Comparison of ENCODE assay signal across 15 cellular contexts in the genomic region with DNA sequence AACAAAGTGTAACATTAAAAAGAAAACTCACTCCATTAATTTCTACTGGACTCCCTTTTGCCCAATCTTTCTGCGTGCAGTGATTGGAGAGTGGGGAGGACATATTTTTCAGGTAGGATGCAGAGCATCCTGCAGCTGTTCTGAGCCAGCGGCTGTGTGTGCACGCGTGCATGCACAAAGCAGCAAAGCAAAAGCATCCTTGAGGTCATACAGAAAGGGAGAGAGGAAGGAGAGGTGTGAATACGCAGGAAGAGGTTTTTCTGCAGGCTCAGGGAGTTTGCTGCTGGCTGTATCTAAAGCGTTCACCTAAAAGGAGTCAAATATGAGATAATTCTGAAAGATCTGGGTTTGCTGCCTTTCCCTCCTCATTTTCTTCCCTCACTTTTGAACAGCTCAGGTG.
DNase-seq lines count a peak whose midpoint lies in the region; ATAC-seq and TF ChIP-seq lines count a peak whose summit lies in the region.
"Had no signal": no experiment of that assay in that cellular context is flagged by ENCODE, and none has a peak within 500 bp of the region (broad histone marks: within the 10 kb centered on the region; RNA-seq: fewer than 3 reads in every experiment).

No MANE protein-coding gene starts in this region.

- H3K27me3 Mint-ChIP-seq in CD4-positive, alpha-beta T cell, result no peaks in the 10 kb centered on the region
- no peaks in the 10 kb centered on the region for H3K27me3 Mint-ChIP-seq in CD8-positive, alpha-beta memory T cell
- H3K27me3 Mint-ChIP-seq in activated T-helper 1 cell treated with anti-CD3 and anti-CD28 coated beads, Interleukin-12 subunit alpha, Interleukin-12 subunit beta, Interleukin-2, Interleukin-4 antibody, amounts not matched to agents 30 ng/mL and 10 ng/mL and 1 ng/mL, durations not matched to agents 14 hours and 24 hours and 36 hours (ENCODE audit: insufficient read depth), result no peaks in the 10 kb centered on the region
- no peaks in the 10 kb centered on the region for H3K27me3 Mint-ChIP-seq in type B pancreatic cell

- ATAC-seq in CD4-positive, alpha-beta T cell (ENCODE audit: poor library complexity), result peak; percentile 54
- ATAC-seq in HG03432 (IDR thresholded peaks at IDR 0.05; ENCODE audit: unreplicated experiment), result no peak
- ATAC-seq: left lung, SK-N-SH treated with all-trans-retinoic acid at 6 μM for 48 hours had no signal

- TF ChIP-seq CTCF in CD4-positive, alpha-beta T cell (IDR thresholded peaks at IDR 0.05), result no peak
- no peak for TF ChIP-seq CTCF in type B pancreatic cell (conservative IDR thresholded peaks at IDR 0.05)

- H3K4me1 Mint-ChIP-seq in CD4-positive, alpha-beta T cell (ENCODE audit: low read depth), result peaks cover 23% of the 10 kb centered on the region
- peaks cover 12 to 26% (median 22%) of the 10 kb centered on the region in 3 donors for H3K4me1 Mint-ChIP-seq in CD8-positive, alpha-beta memory T cell
- peaks cover 75% of the 10 kb centered on the region for H3K4me1 Mint-ChIP-seq in activated T-helper 1 cell treated with anti-CD3 and anti-CD28 coated beads, Interleukin-12 subunit alpha, Interleukin-12 subunit beta, Interleukin-2, Interleukin-4 antibody, amounts not matched to agents 30 ng/mL and 10 ng/mL and 1 ng/mL, durations not matched to agents 14 hours and 24 hours and 36 hours (ENCODE audit: low read depth)
- peaks cover 10% of the 10 kb centered on the region for H3K4me1 Mint-ChIP-seq in type B pancreatic cell (ENCODE audit: unreplicated experiment)

- POLR2A ChIA-PET in CD4-positive, alpha-beta T cell (lab: Charles Lee), result interaction anchor here (1.1 kb wide), 1 partner anchor 11 kb away, joined by 4 read pairs; no protein-coding TSS in a partner anchor
- POLR2A ChIA-PET in CD8-positive, alpha-beta memory T cell (lab: Charles Lee), result no interaction called here

- no peaks in the 10 kb centered on the region for H3K27me3 ChIP-seq in CD4-positive, alpha-beta T cell (ENCODE audit: control insufficient read depth, insufficient read depth, low read length)
- H3K27me3 ChIP-seq in CD8-positive, alpha-beta memory T cell (ENCODE audit: insufficient read depth, low read length, poor library complexity, severe bottlenecking), result no peaks in the 10 kb centered on the region
- H3K27me3 ChIP-seq: dorsolateral prefrontal cortex, left lung had no signal

- H3K27ac Mint-ChIP-seq in CD4-positive, alpha-beta T cell, result peak overlapping the region; percentile 45
- H3K27ac Mint-ChIP-seq in CD8-positive, alpha-beta memory T cell, result peak overlapping the region in 7 of 8 donors; percentile 58 to 95 (median 78)
- peak overlapping the region; percentile 95 for H3K27ac Mint-ChIP-seq in activated T-helper 1 cell treated with anti-CD3 and anti-CD28 coated beads, Interleukin-12 subunit alpha, Interleukin-12 subunit beta, Interleukin-2, Interleukin-4 antibody, amounts not matched to agents 30 ng/mL and 10 ng/mL and 1 ng/mL, durations not matched to agents 14 hours and 24 hours and 36 hours
- H3K27ac Mint-ChIP-seq in type B pancreatic cell, result no peak overlapping the region

- intact Hi-C loops in CD4-positive, alpha-beta T cell (cut with DNase I, micrococcal nuclease), result no loop called here
- intact Hi-C loops in activated T-helper 1 cell treated with anti-CD3 and anti-CD28 coated beads, Interleukin-12 subunit alpha, Interleukin-12 subunit beta, Interleukin-2, Interleukin-4 antibody, amounts not matched to agents 30 ng/mL and 10 ng/mL and 1 ng/mL, durations not matched to agents 14 hours and 24 hours and 36 hours (cut with micrococcal nuclease), result loop anchor here (1.0 to 2.0 kb wide), 10 partner anchors 10 to 359 kb away; no protein-coding TSS in a partner anchor

- peak in 1 of 10 experiments; percentile 6 for DNase-seq in CD4-positive, alpha-beta T cell
- DNase-seq in CD8-positive, alpha-beta memory T cell, result no peak
- DNase-seq in activated T-helper 1 cell treated with anti-CD3 and anti-CD28 coated beads, Interleukin-12 subunit alpha, Interleukin-12 subunit beta, Interleukin-2, Interleukin-4 antibody, amounts not matched to agents 30 ng/mL and 10 ng/mL and 1 ng/mL, durations not matched to agents 14 hours and 24 hours and 36 hours (ENCODE audit: low spot score), result peak; percentile 43
- peak in 2 of 3 donors; percentile 26 to 42 for DNase-seq in stimulated activated CD4-positive, alpha-beta T cell treated with anti-CD3 and anti-CD28 coated beads, Interleukin-12 subunit alpha, Interleukin-12 subunit beta, amount 100 ng/mL, for 48 hours (ENCODE audit: low read depth in 2 of 3, low spot score in 1 of 3)
- no peak for DNase-seq in islet precursor cell
- no peak for DNase-seq in type B pancreatic cell (ENCODE audit: extremely low spot score, unreplicated experiment)
- DNase-seq: amygdala, dorsolateral prefrontal cortex, foreskin melanocyte, left lung, NCI-H1092, NCI-H2029 treated with DMSO at 0.1 percent for 48 hours, RPMI8226 had no signal

- no peaks in the 10 kb centered on the region for H3K9me3 ChIP-seq in CD4-positive, alpha-beta T cell (ENCODE audit: control insufficient read depth, low read length)
- no peaks in the 10 kb centered on the region for H3K9me3 ChIP-seq in CD8-positive, alpha-beta memory T cell (ENCODE audit: low read length)
- H3K9me3 ChIP-seq: left lung had no signal

- H3K36me3 ChIP-seq in CD8-positive, alpha-beta memory T cell (ENCODE audit: insufficient read depth, low read length), result peaks cover 3% of the 10 kb centered on the region

- CTCF ChIA-PET in CD4-positive, alpha-beta T cell (lab: Charles Lee), result no interaction called here
- CTCF ChIA-PET in CD8-positive, alpha-beta memory T cell (lab: Charles Lee), result interaction anchor here (1.2 kb wide), 1 partner anchor 360 kb away, joined by 4 read pairs; no protein-coding TSS in a partner anchor

- no peak overlapping the region for H3K4me3 ChIP-seq in CD8-positive, alpha-beta memory T cell (ENCODE audit: low read length)
- H3K4me3 ChIP-seq: dorsolateral prefrontal cortex, left lung had no signal

- peaks cover 12% of the 10 kb centered on the region for H3K4me1 ChIP-seq in CD8-positive, alpha-beta memory T cell (ENCODE audit: insufficient read depth, low read length)
- H3K4me1 ChIP-seq: left lung had no signal

- peaks cover 68% of the 10 kb centered on the region for H3K36me3 Mint-ChIP-seq in CD4-positive, alpha-beta T cell (ENCODE audit: low read depth)
- peaks cover 7 to 64% (median 12%) of the 10 kb centered on the region in 3 donors for H3K36me3 Mint-ChIP-seq in CD8-positive, alpha-beta memory T cell
- peaks cover 45% of the 10 kb centered on the region for H3K36me3 Mint-ChIP-seq in activated T-helper 1 cell treated with anti-CD3 and anti-CD28 coated beads, Interleukin-12 subunit alpha, Interleukin-12 subunit beta, Interleukin-2, Interleukin-4 antibody, amounts not matched to agents 30 ng/mL and 10 ng/mL and 1 ng/mL, durations not matched to agents 14 hours and 24 hours and 36 hours (ENCODE audit: low read depth)
- peaks cover 29% of the 10 kb centered on the region for H3K36me3 Mint-ChIP-seq in type B pancreatic cell

- no peak overlapping the region for H3K4me3 Mint-ChIP-seq in CD4-positive, alpha-beta T cell
- peak overlapping the region in 4 of 7 donors; percentile 5 to 56 (median 19) for H3K4me3 Mint-ChIP-seq in CD8-positive, alpha-beta memory T cell
- H3K4me3 Mint-ChIP-seq in activated T-helper 1 cell treated with anti-CD3 and anti-CD28 coated beads, Interleukin-12 subunit alpha, Interleukin-12 subunit beta, Interleukin-2, Interleukin-4 antibody, amounts not matched to agents 30 ng/mL and 10 ng/mL and 1 ng/mL, durations not matched to agents 14 hours and 24 hours and 36 hours, result peak overlapping the region; percentile 72
- no peak overlapping the region for H3K4me3 Mint-ChIP-seq in type B pancreatic cell

- no peaks in the 10 kb centered on the region for H3K9me3 Mint-ChIP-seq in CD4-positive, alpha-beta T cell
- no peaks in the 10 kb centered on the region for H3K9me3 Mint-ChIP-seq in CD8-positive, alpha-beta memory T cell
- no peaks in the 10 kb centered on the region for H3K9me3 Mint-ChIP-seq in activated T-helper 1 cell treated with anti-CD3 and anti-CD28 coated beads, Interleukin-12 subunit alpha, Interleukin-12 subunit beta, Interleukin-2, Interleukin-4 antibody, amounts not matched to agents 30 ng/mL and 10 ng/mL and 1 ng/mL, durations not matched to agents 14 hours and 24 hours and 36 hours
- no peaks in the 10 kb centered on the region for H3K9me3 Mint-ChIP-seq in type B pancreatic cell

- no peak overlapping the region for H3K27ac ChIP-seq in CD4-positive, alpha-beta T cell (ENCODE audit: low read depth, low read length)
- H3K27ac ChIP-seq in CD8-positive, alpha-beta memory T cell (ENCODE audit: low read depth, low read length), result no peak overlapping the region
- H3K27ac ChIP-seq: dorsolateral prefrontal cortex, left lung had no signal

Comparison
In these comparisons a context has a peak if more than half of its experiments do, and no peak if none do; other contexts are left out.
1. DNase-seq: peak in activated T-helper 1 cell treated with anti-CD3 and anti-CD28 coated beads, Interleukin-12 subunit alpha, Interleukin-12 subunit beta, Interleukin-2, Interleukin-4 antibody, amounts not matched to agents 30 ng/mL and 10 ng/mL and 1 ng/mL, durations not matched to agents 14 hours and 24 hours and 36 hours (single experiment) and stimulated activated CD4-positive, alpha-beta T cell treated with anti-CD3 and anti-CD28 coated beads, Interleukin-12 subunit alpha, Interleukin-12 subunit beta, amount 100 ng/mL, for 48 hours (2 of 3); none in CD8-positive, alpha-beta memory T cell (0 of 5), islet precursor cell (single experiment) and type B pancreatic cell (single experiment).
2. H3K4me3 Mint-ChIP-seq: peak in CD8-positive, alpha-beta memory T cell (4 of 7) and activated T-helper 1 cell treated with anti-CD3 and anti-CD28 coated beads, Interleukin-12 subunit alpha, Interleukin-12 subunit beta, Interleukin-2, Interleukin-4 antibody, amounts not matched to agents 30 ng/mL and 10 ng/mL and 1 ng/mL, durations not matched to agents 14 hours and 24 hours and 36 hours (single experiment); none in CD4-positive, alpha-beta T cell (single experiment) and type B pancreatic cell (single experiment).